In genomic region chr3:185473290-185473815, GRCh38 we compare ENCODE assay signal across 1 cellular context.
TF ChIP-seq lines count a peak whose summit lies in the region.

No MANE protein-coding gene starts in this region.

TF ChIP-seq in K562, 482 proteins besides CTCF, POLR2A, EP300 and RAD21 (continued from another document and continues in another):
- TF ChIP-seq USF2 (CRISPR knock-in tag; IDR thresholded peaks at IDR 0.05) (no peak), SOX6 (IDR thresholded peaks at IDR 0.05) (peak; percentile 77; the same call in 1 of the 2 replicates), RBM17 (IDR thresholded peaks at IDR 0.05; ENCODE audit: borderline replicate concordance, low read depth, low read length) (no peak), PBX2 (CRISPR knock-in tag; IDR thresholded peaks at IDR 0.05; ENCODE audit: low read depth) (no peak), PBX2 (tag; conservative IDR thresholded peaks at IDR 0.05; ENCODE audit: low read depth) (no peak), MTA1 (IDR thresholded peaks at IDR 0.05; ENCODE audit: borderline replicate concordance) (no peak), HMG20B (CRISPR knock-in tag; IDR thresholded peaks at IDR 0.05) (no peak), HCFC1 (IDR thresholded peaks at IDR 0.05; ENCODE audit: low read depth, low read length) (no peak), FOXM1 (IDR thresholded peaks at IDR 0.05; ENCODE audit: low read depth) (no peak), FOXM1 (CRISPR knock-in tag; IDR thresholded peaks at IDR 0.05; ENCODE audit: low read depth) (no peak), MEIS2 (IDR thresholded peaks at IDR 0.05; ENCODE audit: partially characterized antibody) (peak; percentile 61), EWSR1 (IDR thresholded peaks at IDR 0.05; ENCODE audit: borderline replicate concordance, low read depth, partially characterized antibody) (no peak), PURB (CRISPR knock-in tag; IDR thresholded peaks at IDR 0.05; ENCODE audit: low read depth) (no peak), FOXA3 (CRISPR knock-in tag; conservative IDR thresholded peaks at IDR 0.05 in 1 of 2, IDR thresholded peaks at IDR 0.05 in 1 of 2) (no peak), THRAP3 (IDR thresholded peaks at IDR 0.05; ENCODE audit: borderline replicate concordance) (no peak), TCFL5 (CRISPR knock-in tag; conservative IDR thresholded peaks at IDR 0.05) (no peak), ZBTB2 (IDR thresholded peaks at IDR 0.05) (no peak), ZNF24 (IDR thresholded peaks at IDR 0.05) (no peak; the same call in 1 of the 2 replicates), PRDM10 (IDR thresholded peaks at IDR 0.05; ENCODE audit: partially characterized antibody) (peak; percentile 70), NCOA2 (IDR thresholded peaks at IDR 0.05; ENCODE audit: partially characterized antibody in 2 of 2) (no peak), ZNF668 (CRISPR knock-in tag; IDR thresholded peaks at IDR 0.05) (no peak), NR1H2 (CRISPR knock-in tag; IDR thresholded peaks at IDR 0.05) (no peak), TCF7 (IDR thresholded peaks at IDR 0.05; ENCODE audit: borderline replicate concordance) (no peak), BRF2 (IDR thresholded peaks at IDR 0.05; ENCODE audit: borderline replicate concordance, insufficient read depth, insufficient read length) (no peak), ZNF445 (CRISPR knock-in tag; IDR thresholded peaks at IDR 0.05; ENCODE audit: low read depth) (no peak), ETV5 (CRISPR knock-in tag; IDR thresholded peaks at IDR 0.05; ENCODE audit: low read depth) (no peak; the same call in 1 of the 2 replicates), ZFP30 (CRISPR knock-in tag; IDR thresholded peaks at IDR 0.05; ENCODE audit: borderline replicate concordance) (no peak), SLC30A9 (CRISPR knock-in tag; IDR thresholded peaks at IDR 0.05) (no peak), CGGBP1 (CRISPR knock-in tag; IDR thresholded peaks at IDR 0.05) (no peak), GTF3C2 (IDR thresholded peaks at IDR 0.05; ENCODE audit: borderline replicate concordance, extremely low read depth, insufficient read length) (no peak), NR3C1 (CRISPR knock-in tag; IDR thresholded peaks at IDR 0.05) (no peak), ZBTB40 (IDR thresholded peaks at IDR 0.05) (no peak), ZBTB40 (CRISPR knock-in tag; IDR thresholded peaks at IDR 0.05) (no peak)
